In the genomic region with DNA sequence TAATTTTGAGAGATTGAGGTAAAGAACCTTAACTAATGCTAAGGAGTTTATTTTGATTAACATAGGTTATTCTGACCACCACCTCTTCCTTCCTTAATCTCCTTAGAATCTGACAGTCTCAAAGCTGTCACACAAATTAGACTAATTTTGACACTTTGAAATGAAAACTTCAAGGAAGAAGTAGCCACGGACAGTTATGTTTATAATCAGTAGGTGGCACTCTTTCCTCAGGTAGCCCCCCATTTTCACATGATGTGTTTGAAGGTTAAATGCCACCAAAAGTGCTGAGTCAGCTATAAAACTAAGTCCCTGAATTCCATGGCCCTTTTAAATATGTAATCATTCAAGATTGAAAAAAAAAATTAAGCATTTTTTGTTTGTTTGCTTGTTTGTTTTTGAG, we compare ENCODE assay signal across 8 cellular contexts. TPM values are rescaled to one million over a fixed set of nuclear protein-coding genes. Genes with fewer than 3 reads are reported as not detected.
DNase-seq lines count a peak whose midpoint lies in the region; ATAC-seq, FAIRE-seq and TF ChIP-seq lines count a peak whose summit lies in the region.

No MANE protein-coding gene starts in this region.

- no peaks in the 10 kb centered on the region for H3K4me1 Mint-ChIP-seq in astrocyte (ENCODE audit: low read depth, unreplicated experiment)

- no peaks in the 10 kb centered on the region for H3K4me1 ChIP-seq in IMR-90 (ENCODE audit: control insufficient read depth, insufficient read depth, low read length)
- no peaks in the 10 kb centered on the region for H3K4me1 ChIP-seq in astrocyte (ENCODE audit: insufficient read depth, low read length)
- no peaks in the 10 kb centered on the region for H3K4me1 ChIP-seq in neuronal stem cell (ENCODE audit: control insufficient read depth in 2 of 2, insufficient read depth in 1 of 2, low read depth in 1 of 2, low read length in 2 of 2)

- H3K4ac ChIP-seq in IMR-90 (ENCODE audit: low read depth, low read length) (no peak overlapping the region), neuronal stem cell (ENCODE audit: low read length) (no peak overlapping the region)

- no CpG with 5 or more reads among the region's 1 CpG for WGBS in IMR-90 (ENCODE audit: extremely low coverage in 2 of 2, insufficient read length in 1 of 2), 2 experiments
- no CpG with 5 or more reads among the region's 1 CpG for WGBS in neuronal stem cell (ENCODE audit: extremely low coverage in 2 of 2, insufficient read length in 2 of 2, insufficient replicate concordance in 1 of 2), 2 donors

- H3K23ac ChIP-seq in IMR-90 (ENCODE audit: low read depth, low read length) (no peak overlapping the region), neuronal stem cell (ENCODE audit: low read depth, low read length, poor library complexity) (no peak overlapping the region)

- H4K20me1 ChIP-seq in IMR-90 (ENCODE audit: insufficient read depth, low read length) (no peaks in the 10 kb centered on the region), astrocyte (ENCODE audit: insufficient read depth, low read length) (peaks cover 5% of the 10 kb centered on the region)

- H4K5ac ChIP-seq in IMR-90 (ENCODE audit: low read depth, low read length): no peak overlapping the region

- no peak overlapping the region for H4K91ac ChIP-seq in IMR-90 (ENCODE audit: insufficient read depth, low read depth, low read length)
- H4K91ac ChIP-seq in neuronal stem cell (ENCODE audit: low read depth, low read length, poor library complexity): no peak overlapping the region

- no peak overlapping the region for H2AK9ac ChIP-seq in IMR-90 (replicated peaks; ENCODE audit: low read depth, low read length, poor library complexity)

- TF ChIP-seq RAD21 in IMR-90 (IDR thresholded peaks at IDR 0.05; ENCODE audit: low read length): peak; percentile 39; the same call in 1 of the 2 replicates

- peak; percentile 47 for DNase-seq in NCI-H748 (lab: John Stamatoyannopoulos, UW; ENCODE audit: unreplicated experiment)
- DNase-seq in NCI-H748 treated with DMSO at 0.1 percent for 48 hours (lab: John Stamatoyannopoulos, UW): no peak
- DNase-seq in IMR-90: peak; percentile 5
- no peak for DNase-seq in astrocyte (ENCODE audit: low read depth)
- peak; percentile 9 for DNase-seq in neuronal stem cell (ENCODE audit: low spot score)
- no peak for DNase-seq in cortex of kidney (lab: John Stamatoyannopoulos, UW)

- no peak overlapping the region for H3K9ac ChIP-seq in IMR-90 (ENCODE audit: low read depth, low read length)
- no peak overlapping the region for H3K9ac ChIP-seq in astrocyte (ENCODE audit: low read length)
- no peak overlapping the region for H3K9ac ChIP-seq in neuronal stem cell (ENCODE audit: low read depth, low read length, poor library complexity)

- H3K79me1 ChIP-seq in IMR-90 (ENCODE audit: low read depth in 1 of 2, low read length in 2 of 2): peaks cover 0 to 3% of the 10 kb centered on the region in 2 experiments; a peak in 1 of 4 replicates
- no peaks in the 10 kb centered on the region for H3K79me1 ChIP-seq in neuronal stem cell (ENCODE audit: low read depth, low read length)

- H2BK5ac ChIP-seq in IMR-90 (ENCODE audit: low read depth, low read length, poor library complexity, severe bottlenecking): no peak overlapping the region
- no peak overlapping the region for H2BK5ac ChIP-seq in neuronal stem cell (ENCODE audit: low read length)

- H3K4me3 ChIP-seq in IMR-90 (ENCODE audit: insufficient read depth, low read depth, low read length): no peak overlapping the region
- no peak overlapping the region for H3K4me3 ChIP-seq in astrocyte (ENCODE audit: insufficient read depth, low read depth, low read length)
- H3K4me3 ChIP-seq in neuronal stem cell (ENCODE audit: low read length in 2 of 2): no peak overlapping the region

- TF ChIP-seq POLR2A in IMR-90 (IDR thresholded peaks at IDR 0.05; ENCODE audit: low read depth, low read length): no peak

- no peak overlapping the region for H2BK12ac ChIP-seq in neuronal stem cell (ENCODE audit: low read length)

- H2BK120ac ChIP-seq in IMR-90 (ENCODE audit: low read depth, low read length): no peak overlapping the region
- no peak overlapping the region for H2BK120ac ChIP-seq in neuronal stem cell (ENCODE audit: low read depth, low read length)

- no peaks in the 10 kb centered on the region for H3K9me3 Mint-ChIP-seq in astrocyte (ENCODE audit: unreplicated experiment)

- dilution Hi-C loops in IMR-90 (cut with HindIII; ENCODE audit: low sequenced_read_pairs, unreplicated experiment): no loop called here

- H2BK20ac ChIP-seq in IMR-90 (ENCODE audit: low read depth, low read length): no peak overlapping the region

- H3K36me3 Mint-ChIP-seq in astrocyte (ENCODE audit: low read depth, unreplicated experiment): no peaks in the 10 kb centered on the region

- POLR2A ChIA-PET in IMR-90 (lab: Charles Lee; ENCODE audit: unreplicated experiment): no interaction called here

- no peak overlapping the region for H3K14ac ChIP-seq in IMR-90 (replicated peaks; ENCODE audit: low read depth, low read length)
- no peak overlapping the region for H3K14ac ChIP-seq in neuronal stem cell (ENCODE audit: low read length)

- BruUV-seq in IMR-90 (replicated peaks; lab: Mats Ljungman, UMichigan): TSS peak; percentile 20

- H3K27me3 Mint-ChIP-seq in astrocyte (ENCODE audit: low read depth, unreplicated experiment): no peaks in the 10 kb centered on the region

- H3K18ac ChIP-seq in IMR-90 (ENCODE audit: low read depth, low read length) (no peak overlapping the region), neuronal stem cell (ENCODE audit: low read length) (no peak overlapping the region)

- H2AK5ac ChIP-seq in IMR-90 (ENCODE audit: low read depth, low read length): no peak overlapping the region
- no peak overlapping the region for H2AK5ac ChIP-seq in neuronal stem cell (ENCODE audit: low read depth, low read length)

- no peaks in the 10 kb centered on the region for H3K79me2 ChIP-seq in astrocyte (ENCODE audit: insufficient read depth, low read length)

- H3K9me1 ChIP-seq in IMR-90 (ENCODE audit: insufficient read depth, low read length): no peaks in the 10 kb centered on the region

- H2AFZ ChIP-seq in IMR-90 (replicated peaks; ENCODE audit: low read length, poor library complexity): no peak overlapping the region
- no peak overlapping the region for H2AFZ ChIP-seq in astrocyte (ENCODE audit: low read depth, low read length)
- H2AFZ ChIP-seq in neuronal stem cell (ENCODE audit: low read length): no peak overlapping the region

- no peak overlapping the region for H3K27ac ChIP-seq in IMR-90 (ENCODE audit: insufficient read depth, low read length)
- no peak overlapping the region for H3K27ac ChIP-seq in astrocyte (ENCODE audit: low read depth, low read length)
- H3K27ac ChIP-seq in neuronal stem cell (replicated peaks; ENCODE audit: low read length): no peak overlapping the region

- no peak overlapping the region for H3K56ac ChIP-seq in IMR-90 (ENCODE audit: extremely low read depth, insufficient read depth, low read length)

- in situ Hi-C loops in IMR-90 (cut with MboI; ENCODE audit: low sequenced_read_pairs): no loop called here

- intact Hi-C loops in IMR-90 (cut with micrococcal nuclease): no loop called here

- no peak overlapping the region for H3K4me3 Mint-ChIP-seq in astrocyte (ENCODE audit: unreplicated experiment)

- no peak overlapping the region for H2BK15ac ChIP-seq in IMR-90 (ENCODE audit: low read depth, low read length)
- H2BK15ac ChIP-seq in neuronal stem cell (ENCODE audit: low read length): no peak overlapping the region

- H3K36me3 ChIP-seq in IMR-90 (ENCODE audit: control insufficient read depth, insufficient read depth, low read length) (peaks cover 3% of the 10 kb centered on the region), astrocyte (ENCODE audit: insufficient read depth, low read length) (peaks cover 15% of the 10 kb centered on the region), neuronal stem cell (replicated peaks in 1 of 2; ENCODE audit: control insufficient read depth in 2 of 2, insufficient read depth in 2 of 2, low read length in 2 of 2) (peaks cover 3 to 44% of the 10 kb centered on the region in 2 donors)

- H3K4me2 ChIP-seq in IMR-90 (ENCODE audit: low read depth, low read length) (no peak overlapping the region), astrocyte (ENCODE audit: low read length) (no peak overlapping the region), neuronal stem cell (ENCODE audit: insufficient read depth, low read length, poor library complexity, severe bottlenecking) (no peak overlapping the region)

- H3K27ac Mint-ChIP-seq in astrocyte (ENCODE audit: unreplicated experiment): no peak overlapping the region

- TF ChIP-seq CTCF in IMR-90 (conservative IDR thresholded peaks at IDR 0.05; ENCODE audit: low read depth, low read length): peak; percentile 31; the same call in 1 of the 2 replicates
- TF ChIP-seq CTCF in astrocyte (IDR thresholded peaks at IDR 0.05; ENCODE audit: insufficient read depth, low read depth, low read length): peak; percentile 13

- H3K27me3 ChIP-seq in IMR-90 (ENCODE audit: control insufficient read depth, insufficient read depth, low read length) (no peaks in the 10 kb centered on the region), astrocyte (ENCODE audit: insufficient read depth, low read length) (no peaks in the 10 kb centered on the region), neuronal stem cell (ENCODE audit: control insufficient read depth in 3 of 3, insufficient read depth in 3 of 3, low read depth in 1 of 3, low read length in 3 of 3) (no peaks in the 10 kb centered on the region)

- no peak for FAIRE-seq in astrocyte (lab: Jason Lieb, UNC)

- no peak for ATAC-seq in IMR-90 (ENCODE audit: low read depth)
- ATAC-seq in HG03442 (IDR thresholded peaks at IDR 0.05; ENCODE audit: unreplicated experiment): no peak
- ATAC-seq in HG02840 (IDR thresholded peaks at IDR 0.05; ENCODE audit: low FRiP score, unreplicated experiment): no peak

- CTCF ChIA-PET in IMR-90 (lab: Yijun Ruan, JAX): interaction anchor here (0.7 to 0.9 kb wide), 2 partner anchors 9 to 325 kb away, joined by 3 read pairs; no protein-coding TSS in a partner anchor

- H3K9me3 ChIP-seq in IMR-90 (ENCODE audit: control insufficient read depth, insufficient read depth, low read length): no peaks in the 10 kb centered on the region
- no peaks in the 10 kb centered on the region for H3K9me3 ChIP-seq in astrocyte (ENCODE audit: insufficient read depth, low read depth, low read length)
- H3K9me3 ChIP-seq in neuronal stem cell (replicated peaks in 1 of 2; ENCODE audit: control insufficient read depth in 2 of 2, insufficient read depth in 1 of 2, low read depth in 1 of 2, low read length in 2 of 2): no peaks in the 10 kb centered on the region

- H4K8ac ChIP-seq in IMR-90 (ENCODE audit: low read depth in 2 of 2, low read length in 2 of 2) (no peak overlapping the region), neuronal stem cell (ENCODE audit: low read depth, low read length) (no peak overlapping the region)

RNA-seq across cellular contexts. Expression of gene TMEM33, which starts 22.4 kb away (rescaled TPM):
- total RNA-seq in IMR-90 (2012; rRNA removed) (45.5 and 49.7 TPM in 2 replicates), astrocyte (84.0 and 84.5 TPM in 2 replicates)
- 23.6 and 27.5 TPM in 2 replicates for polyA plus RNA-seq in IMR-90 (2012; rRNA removed)
- polyA plus RNA-seq in IMR-90 (2012; cell fraction: cytosol; rRNA removed): 22.2 and 60.3 TPM in 2 replicates
- 12.2 and 12.3 TPM in 2 replicates for polyA plus RNA-seq in IMR-90 (2012; cell fraction: nucleus; rRNA removed; ENCODE audit: low replicate concordance)
- polyA plus RNA-seq in neuronal stem cell (2013, experiment 1 of 2): 29.4 TPM
- polyA plus RNA-seq in neuronal stem cell (2013, experiment 2 of 2): 32.7 TPM

RNA-seq across cellular contexts. Expression of gene DCAF4L1, which starts 23.9 kb away (rescaled TPM):
- total RNA-seq in IMR-90 (2012; rRNA removed) (under 0.01 and 0.18 TPM in 2 replicates), astrocyte (0.20 and 0.29 TPM in 2 replicates)
- polyA plus RNA-seq in IMR-90 (2012; rRNA removed): 0.03 and 0.07 TPM in 2 replicates
- 0.01 and 0.02 TPM in 2 replicates for polyA plus RNA-seq in IMR-90 (2012; cell fraction: cytosol; rRNA removed)
- polyA plus RNA-seq in IMR-90 (2012; cell fraction: nucleus; rRNA removed; ENCODE audit: low replicate concordance): 0.26 and 0.30 TPM in 2 replicates
- polyA plus RNA-seq in neuronal stem cell (2013, experiment 1 of 2): 0.04 TPM
- polyA plus RNA-seq in neuronal stem cell (2013, experiment 2 of 2): 0.03 TPM

RNA-seq across cellular contexts. Expression of gene SLC30A9, which starts 32.7 kb away (rescaled TPM):
- total RNA-seq in IMR-90 (2012; rRNA removed) (72.6 and 96.7 TPM in 2 replicates), astrocyte (59.3 and 73.2 TPM in 2 replicates)
- polyA plus RNA-seq in IMR-90 (2012; rRNA removed): 26.6 and 32.0 TPM in 2 replicates
- polyA plus RNA-seq in IMR-90 (2012; cell fraction: cytosol; rRNA removed): 18.2 and 30.1 TPM in 2 replicates
- 14.2 and 16.6 TPM in 2 replicates for polyA plus RNA-seq in IMR-90 (2012; cell fraction: nucleus; rRNA removed; ENCODE audit: low replicate concordance)
- 41.7 TPM for polyA plus RNA-seq in neuronal stem cell (2013, experiment 1 of 2)
- 42.4 TPM for polyA plus RNA-seq in neuronal stem cell (2013, experiment 2 of 2)

Comparison
In these comparisons a context has a peak if more than half of its experiments do, and no peak if none do; other contexts are left out.
1. DNase-seq: peak in NCI-H748 (single experiment), IMR-90 (single experiment) and neuronal stem cell (single experiment); none in NCI-H748 treated with DMSO at 0.1 percent for 48 hours (single experiment), astrocyte (single experiment) and cortex of kidney (single experiment).